In genomic region chr9:133993635-133994253, GRCh38 we compare ENCODE assay signal across 8 cellular contexts. TPM values are rescaled to one million over a fixed set of nuclear protein-coding genes. Genes with fewer than 3 reads are reported as not detected.
DNase-seq lines count a peak whose midpoint lies in the region; ATAC-seq and TF ChIP-seq lines count a peak whose summit lies in the region.

No MANE protein-coding gene starts in this region.

- TF ChIP-seq CTCF in left ventricle myocardium inferior (IDR thresholded peaks at IDR 0.05; ENCODE audit: borderline replicate concordance): no peak
- no peak for TF ChIP-seq CTCF in brain (conservative IDR thresholded peaks at IDR 0.05)

- no peaks in the 10 kb centered on the region for H3K36me3 ChIP-seq in left ventricle myocardium inferior
- H3K36me3 ChIP-seq in mesodermal cell (ENCODE audit: control insufficient read depth, insufficient read depth, low read length): no peaks in the 10 kb centered on the region
- no peaks in the 10 kb centered on the region for H3K36me3 ChIP-seq in urinary bladder (ENCODE audit: insufficient read depth)

- H3K27ac ChIP-seq in left ventricle myocardium inferior (replicated peaks): peak overlapping the region; percentile 93
- peak overlapping the region; percentile 69 for H3K27ac ChIP-seq in mesodermal cell (ENCODE audit: low read depth, low read length, severe bottlenecking)
- H3K27ac ChIP-seq in urinary bladder (ENCODE audit: low read depth): no peak overlapping the region

- DNase-seq in left ventricle myocardium inferior (no peak), Right ventricle myocardium inferior (ENCODE audit: missing footprints) (no peak), NCI-H2081 treated with DMSO at 0.1 percent for 48 hours (lab: John Stamatoyannopoulos, UW) (no peak), GM19240 (ENCODE audit: insufficient read length, low spot score) (no peak), SK-N-DZ (ENCODE audit: low spot score) (no peak)

- no peaks in the 10 kb centered on the region for H3K27me3 Mint-ChIP-seq in brain

- H3K27ac Mint-ChIP-seq in brain: peak overlapping the region; percentile 53 to 93 (median 87)

- H3K4me1 ChIP-seq in left ventricle myocardium inferior: peaks cover 35% of the 10 kb centered on the region
- peaks cover 23% of the 10 kb centered on the region for H3K4me1 ChIP-seq in mesodermal cell (ENCODE audit: control insufficient read depth, insufficient read depth, low read length, poor library complexity, severe bottlenecking)
- no peaks in the 10 kb centered on the region for H3K4me1 ChIP-seq in urinary bladder (ENCODE audit: insufficient read depth)

- no peaks in the 10 kb centered on the region for H3K9me3 ChIP-seq in left ventricle myocardium inferior (replicated peaks)
- H3K9me3 ChIP-seq in mesodermal cell (ENCODE audit: control insufficient read depth, low read length): no peaks in the 10 kb centered on the region

- no peak for ATAC-seq in Right ventricle myocardium inferior

- 80 to 87% methylated on average over 12 to 16 of the region's 16 CpGs for WGBS in mesodermal cell (ENCODE audit: insufficient coverage in 2 of 2), 2 experiments
- WGBS in urinary bladder: 50% methylated on average over 16 of the region's 16 CpGs

- no peaks in the 10 kb centered on the region for H3K36me3 Mint-ChIP-seq in brain

- peaks cover 35% of the 10 kb centered on the region for H3K4me1 Mint-ChIP-seq in brain

- H3K4me3 ChIP-seq in left ventricle myocardium inferior (peak overlapping the region; percentile 70), mesodermal cell (ENCODE audit: extremely low read depth, insufficient read depth, low read length, poor library complexity, severe bottlenecking) (peak overlapping the region; percentile 69), urinary bladder (ENCODE audit: low read depth, low read length) (peak overlapping the region; percentile 11)

- peaks cover 15% of the 10 kb centered on the region for H3K27me3 ChIP-seq in left ventricle myocardium inferior (ENCODE audit: low read depth)

- intact Hi-C loops in left ventricle myocardium inferior (cut with micrococcal nuclease): loop anchor here (5.0 kb wide), 1 partner anchor 201 kb away; no protein-coding TSS in a partner anchor
- intact Hi-C loops in Right ventricle myocardium inferior (cut with DNase I): loop anchor here (1.0 to 5.0 kb wide), 4 partner anchors 46 to 211 kb away; no protein-coding TSS in a partner anchor

- H3K4me3 Mint-ChIP-seq in brain: peak overlapping the region; percentile 81 to 91 (median 84)

- H3K9me3 Mint-ChIP-seq in brain: peaks cover 0 to 3% (median 0%) of the 10 kb centered on the region in 5 experiments

RNA-seq across cellular contexts. Expression of gene VAV2, which starts 1.6 kb away (rescaled TPM):
- total RNA-seq in left ventricle myocardium inferior (4.1 TPM), Right ventricle myocardium inferior (7.6 TPM), urinary bladder (9.8 TPM)
- polyA plus RNA-seq in brain (ENCODE audit: insufficient read depth, low read depth, low replicate concordance) (80.6 TPM), urinary bladder (13.7 TPM)
- 24.3 TPM for polyA plus RNA-seq in mesodermal cell (2013, experiment 1 of 2)
- polyA plus RNA-seq in mesodermal cell (2013, experiment 2 of 2): 20.0 TPM
- polyA plus RNA-seq in SK-N-DZ (2014; cell fraction: cytosol; rRNA removed): 17.8 and 20.2 TPM in 2 replicates
- 36.3 and 41.4 TPM in 2 replicates for polyA plus RNA-seq in SK-N-DZ (2014; cell fraction: nucleus; rRNA removed)

RNA-seq across cellular contexts. Expression of gene BRD3OS, which starts 31.5 kb away (rescaled TPM):
- total RNA-seq in left ventricle myocardium inferior: 5.7 TPM
- 6.2 TPM for total RNA-seq in Right ventricle myocardium inferior
- 49.4 TPM for polyA plus RNA-seq in brain (ENCODE audit: insufficient read depth, low read depth, low replicate concordance)
- polyA plus RNA-seq in mesodermal cell (2013, experiment 1 of 2): 18.5 TPM
- 18.4 TPM for polyA plus RNA-seq in mesodermal cell (2013, experiment 2 of 2)
- total RNA-seq in urinary bladder: 10.2 TPM
- polyA plus RNA-seq in urinary bladder: 21.8 TPM
- polyA plus RNA-seq in SK-N-DZ (2014; cell fraction: cytosol; rRNA removed): 14.3 and 16.5 TPM in 2 replicates
- polyA plus RNA-seq in SK-N-DZ (2014; cell fraction: nucleus; rRNA removed): 8.1 and 14.4 TPM in 2 replicates

Comparison
In these comparisons a context has a peak if more than half of its experiments do, and no peak if none do; other contexts are left out.
1. H3K4me3 ChIP-seq: peak in every context shown above with its lines; median percentile 70 in left ventricle myocardium inferior; 69 in mesodermal cell; 11 in urinary bladder.